9 cellular contexts compared by ENCODE assay signal in the genomic region with DNA sequence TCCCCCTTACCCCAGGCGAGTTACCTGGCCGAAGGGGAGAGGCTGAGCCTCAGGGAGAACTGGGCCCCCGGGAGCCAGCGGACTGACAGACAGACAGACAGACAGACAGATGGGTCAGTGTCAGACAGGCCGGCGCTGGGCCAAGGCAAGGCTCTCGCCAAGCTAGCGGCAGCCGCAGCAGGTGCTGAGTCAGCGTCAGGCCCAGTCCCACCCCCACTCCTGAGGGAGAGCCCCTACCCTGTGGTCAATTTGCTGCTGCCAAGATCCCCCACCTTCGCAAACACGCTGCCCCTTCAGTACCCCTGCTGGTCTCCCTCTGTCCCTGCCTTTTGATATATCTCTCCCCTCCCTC. TPM values are rescaled to one million over a fixed set of nuclear protein-coding genes. Genes with fewer than 3 reads are reported as not detected.
DNase-seq lines count a peak whose midpoint lies in the region; ATAC-seq, FAIRE-seq and TF ChIP-seq lines count a peak whose summit lies in the region.
"Had no signal": no experiment of that assay in that cellular context is flagged by ENCODE, and none has a peak within 500 bp of the region (broad histone marks: within the 10 kb centered on the region; RNA-seq: fewer than 3 reads in every experiment).

No MANE protein-coding gene starts in this region.

- H3F3A ChIP-seq in GM23338 (replicated peaks; ENCODE audit: low read depth), result peaks cover 52% of the 10 kb centered on the region

- H3K9me3 ChIP-seq in keratinocyte (ENCODE audit: control insufficient read depth, low read depth, low read length) (no peaks in the 10 kb centered on the region), lower lobe of right lung (no peaks in the 10 kb centered on the region)

- dilution Hi-C loops in keratinocyte (cut with MboI; ENCODE audit: extremely low pct_ligation_motif_present, low sequenced_read_pairs), result no loop called here

- no peaks in the 10 kb centered on the region; the same call in 2 of the 3 replicates for H3K36me3 Mint-ChIP-seq in GM23338 (ENCODE audit: low read depth)
- H3K36me3 Mint-ChIP-seq in activated naive CD4-positive, alpha-beta T cell treated with anti-CD3 and anti-CD28 coated beads, Interleukin-2, amount 50 U/mL, for 24 hours, result no peaks in the 10 kb centered on the region

- peak overlapping the region; percentile 80 for H3K4me3 ChIP-seq in ACC112 (ENCODE audit: low read depth, low read length)
- H3K4me3 ChIP-seq in GM23338, result peak overlapping the region; percentile 98
- H3K4me3 ChIP-seq in keratinocyte (ENCODE audit: control insufficient read depth in 2 of 3, extremely low read depth in 1 of 3, insufficient read depth in 2 of 3, low read depth in 1 of 3, low read length in 3 of 3), result peak overlapping the region; percentile 59 to 81 (median 77)
- no peak overlapping the region for H3K4me3 ChIP-seq in lower lobe of right lung

- TF ChIP-seq CTCF in GM23338 (conservative IDR thresholded peaks at IDR 0.05; ENCODE audit: low read depth in 2 of 2), result no peak
- TF ChIP-seq CTCF in keratinocyte (optimal IDR thresholded peaks at IDR 0.05 in 1 of 3, IDR thresholded peaks at IDR 0.05 in 1 of 3, conservative IDR thresholded peaks at IDR 0.05 in 1 of 3; ENCODE audit: extremely low read depth in 1 of 3, insufficient read depth in 2 of 3, low read length in 3 of 3), result no peak
- no peak for TF ChIP-seq CTCF in lower lobe of right lung (IDR thresholded peaks at IDR 0.05)

- FAIRE-seq in keratinocyte (lab: Jason Lieb, UNC), result peak; percentile 5
- FAIRE-seq: colon had no signal

- peak; percentile 3 for ATAC-seq in GM23338
- ATAC-seq in lower lobe of right lung, result no peak
- no peak for ATAC-seq in HG03442 (IDR thresholded peaks at IDR 0.05; ENCODE audit: unreplicated experiment)
- no peak for ATAC-seq in HG03520 (IDR thresholded peaks at IDR 0.05; ENCODE audit: unreplicated experiment)

- H3K4me3 Mint-ChIP-seq in GM23338, result peak overlapping the region; percentile 96
- peak overlapping the region; percentile 82 for H3K4me3 Mint-ChIP-seq in activated naive CD4-positive, alpha-beta T cell treated with anti-CD3 and anti-CD28 coated beads, Interleukin-2, amount 50 U/mL, for 24 hours

- no peaks in the 10 kb centered on the region for H3K36me3 ChIP-seq in ACC112 (ENCODE audit: insufficient read depth, low read length)
- no peaks in the 10 kb centered on the region for H3K36me3 ChIP-seq in GM23338 (ENCODE audit: insufficient read depth)
- H3K36me3 ChIP-seq in keratinocyte (ENCODE audit: control insufficient read depth in 2 of 2, extremely low read depth in 1 of 2, insufficient read depth in 2 of 2, low read length in 2 of 2), result peaks cover 0 to 4% of the 10 kb centered on the region in 2 experiments
- no peaks in the 10 kb centered on the region for H3K36me3 ChIP-seq in lower lobe of right lung

- DNase-seq in GM23338 (ENCODE audit: low spot score), result peak; percentile 71
- no peak for DNase-seq in keratinocyte (ENCODE audit: low read depth, low spot score)
- no peak for DNase-seq in lower lobe of right lung
- DNase-seq in Kasumi-1 (lab: John Stamatoyannopoulos, UW), result no peak

- H3K27me3 Mint-ChIP-seq in GM23338 (ENCODE audit: insufficient read depth, low read depth, poor library complexity), result peaks cover 51% of the 10 kb centered on the region
- H3K27me3 Mint-ChIP-seq in activated naive CD4-positive, alpha-beta T cell treated with anti-CD3 and anti-CD28 coated beads, Interleukin-2, amount 50 U/mL, for 24 hours, result peaks cover 34% of the 10 kb centered on the region

- peaks cover 36% of the 10 kb centered on the region for H3K4me1 Mint-ChIP-seq in GM23338
- peaks cover 45% of the 10 kb centered on the region for H3K4me1 Mint-ChIP-seq in activated naive CD4-positive, alpha-beta T cell treated with anti-CD3 and anti-CD28 coated beads, Interleukin-2, amount 50 U/mL, for 24 hours

- H3K27ac ChIP-seq in ACC112 (ENCODE audit: low read depth, low read length), result no peak overlapping the region
- H3K27ac ChIP-seq in GM23338 (ENCODE audit: low read depth), result peak overlapping the region; percentile 95
- H3K27ac ChIP-seq in keratinocyte (ENCODE audit: control insufficient read depth, insufficient read depth, low read length), result no peak overlapping the region
- no peak overlapping the region for H3K27ac ChIP-seq in lower lobe of right lung

- no peaks in the 10 kb centered on the region for H3K79me2 ChIP-seq in ACC112 (ENCODE audit: control insufficient read depth, insufficient read depth, low read length, unreplicated experiment)
- no peaks in the 10 kb centered on the region for H3K79me2 ChIP-seq in GM23338 (replicated peaks; ENCODE audit: insufficient read depth)
- peaks cover 17% of the 10 kb centered on the region for H3K79me2 ChIP-seq in keratinocyte (ENCODE audit: control insufficient read depth, insufficient read depth, low read length)

- intact Hi-C loops in lower lobe of right lung (cut with DNase I), result no loop called here

- peak overlapping the region; percentile 98 for H3K27ac Mint-ChIP-seq in GM23338
- H3K27ac Mint-ChIP-seq in activated naive CD4-positive, alpha-beta T cell treated with anti-CD3 and anti-CD28 coated beads, Interleukin-2, amount 50 U/mL, for 24 hours, result no peak overlapping the region

- H2AFZ ChIP-seq in ACC112 (ENCODE audit: low read length, unreplicated experiment), result peak overlapping the region; percentile 48
- H2AFZ ChIP-seq in GM23338, result peak overlapping the region; percentile 72
- no peak overlapping the region for H2AFZ ChIP-seq in keratinocyte (ENCODE audit: control insufficient read depth, low read length)

- H3K9me3 Mint-ChIP-seq in GM23338, result no peaks in the 10 kb centered on the region
- H3K9me3 Mint-ChIP-seq in activated naive CD4-positive, alpha-beta T cell treated with anti-CD3 and anti-CD28 coated beads, Interleukin-2, amount 50 U/mL, for 24 hours, result no peaks in the 10 kb centered on the region

- H3K4me1 ChIP-seq in ACC112 (ENCODE audit: control insufficient read depth, insufficient read depth, low read length, unreplicated experiment) (peaks cover 25% of the 10 kb centered on the region), GM23338 (ENCODE audit: insufficient read depth) (peaks cover 33% of the 10 kb centered on the region), keratinocyte (ENCODE audit: control insufficient read depth, extremely low read depth, insufficient read depth, low read length) (peaks cover 64% of the 10 kb centered on the region), lower lobe of right lung (peaks cover 64% of the 10 kb centered on the region)

- peak overlapping the region; percentile 76 for H3K4me2 ChIP-seq in GM23338
- peak overlapping the region; percentile 99 for H3K4me2 ChIP-seq in keratinocyte (ENCODE audit: control insufficient read depth, extremely low read depth, insufficient read depth, low read depth, low read length)

- peaks cover 17% of the 10 kb centered on the region for H3K27me3 ChIP-seq in ACC112 (ENCODE audit: insufficient read depth, low read length)
- peaks cover 48% of the 10 kb centered on the region for H3K27me3 ChIP-seq in GM23338 (ENCODE audit: insufficient read depth)
- no peaks in the 10 kb centered on the region for H3K27me3 ChIP-seq in keratinocyte (ENCODE audit: control insufficient read depth, extremely low read depth, insufficient read depth, low read length)
- peaks cover 46% of the 10 kb centered on the region for H3K27me3 ChIP-seq in lower lobe of right lung (ENCODE audit: low read depth)

- H3K9me2 ChIP-seq in GM23338 (ENCODE audit: insufficient read depth), result no peaks in the 10 kb centered on the region

- H4K20me1 ChIP-seq in GM23338 (replicated peaks; ENCODE audit: insufficient read depth) (peaks cover 3% of the 10 kb centered on the region; the same call in 1 of the 2 replicates), keratinocyte (ENCODE audit: control insufficient read depth, extremely low read depth, insufficient read depth, low read length) (no peaks in the 10 kb centered on the region)

- peak overlapping the region; percentile 77 for H3K9ac ChIP-seq in keratinocyte (ENCODE audit: control insufficient read depth, extremely low read depth, insufficient read depth, low read length)

- H3K9me1 ChIP-seq in keratinocyte (ENCODE audit: control insufficient read depth, extremely low read depth, insufficient read depth, low read length), result peaks cover 5% of the 10 kb centered on the region

RNA-seq across cellular contexts. Expression of a gene that starts 1.5 kb away (rescaled TPM):
- total RNA-seq in GM23338 (2014; rRNA removed; shearing (Covaris generic)), result 16.6 TPM in 2 replicates
- 11.1 and 13.3 TPM in 2 replicates for polyA plus RNA-seq in GM23338 (2016; fragmentation: Nextera tagmentation; extraction: Ambion mirVana)
- 27.4 to 46.9 TPM (median 30.4 TPM) in 3 replicates for polyA plus RNA-seq in keratinocyte
- polyA plus RNA-seq in keratinocyte (2011; ENCODE audit: low read depth), result 14.9 TPM
- 45.9 and 47.6 TPM in 2 replicates for polyA plus RNA-seq in keratinocyte (2011; cell fraction: cytosol; rRNA removed)
- 165 and 202 TPM in 2 replicates for polyA plus RNA-seq in keratinocyte (2011; cell fraction: nucleus; rRNA removed)
- 29.9 and 49.7 TPM in 2 replicates for polyA plus RNA-seq in keratinocyte (2012; ENCODE audit: low replicate concordance)
- 24.2 to 86.0 TPM (median 49.7 TPM) in 3 replicates for polyA minus RNA-seq in keratinocyte
- 28.6 TPM for polyA minus RNA-seq in keratinocyte (2011; cell fraction: cytosol; rRNA and poly(A)+ RNA removed)
- 29.1 and 38.2 TPM in 2 replicates for polyA minus RNA-seq in keratinocyte (2011; cell fraction: nucleus; rRNA and poly(A)+ RNA removed)
- 1.2 TPM for total RNA-seq in lower lobe of right lung

RNA-seq across cellular contexts. Expression of a gene that starts 4.1 kb away (rescaled TPM):
- 11.2 and 12.0 TPM in 2 replicates for total RNA-seq in GM23338 (2014; rRNA removed; shearing (Covaris generic))
- 10.0 and 11.1 TPM in 2 replicates for polyA plus RNA-seq in GM23338 (2016; fragmentation: Nextera tagmentation; extraction: Ambion mirVana)
- polyA plus RNA-seq in keratinocyte, result 13.1 to 51.3 TPM (median 22.0 TPM) in 3 replicates
- polyA plus RNA-seq in keratinocyte (2011; ENCODE audit: low read depth), result 14.3 TPM
- 15.8 and 16.7 TPM in 2 replicates for polyA plus RNA-seq in keratinocyte (2011; cell fraction: cytosol; rRNA removed)
- polyA plus RNA-seq in keratinocyte (2011; cell fraction: nucleus; rRNA removed), result 47.0 and 51.6 TPM in 2 replicates
- polyA plus RNA-seq in keratinocyte (2012; ENCODE audit: low replicate concordance), result 19.7 and 32.4 TPM in 2 replicates
- 11.3 to 63.6 TPM (median 19.1 TPM) in 3 replicates for polyA minus RNA-seq in keratinocyte
- 5.2 TPM for polyA minus RNA-seq in keratinocyte (2011; cell fraction: cytosol; rRNA and poly(A)+ RNA removed)
- polyA minus RNA-seq in keratinocyte (2011; cell fraction: nucleus; rRNA and poly(A)+ RNA removed), result 9.8 and 14.5 TPM in 2 replicates
- total RNA-seq in lower lobe of right lung, result 8.4 TPM

RNA-seq across cellular contexts. Expression of a gene that starts 5.6 kb away (rescaled TPM):
- 15.1 and 23.2 TPM in 2 replicates for total RNA-seq in GM23338 (2014; rRNA removed; shearing (Covaris generic))
- polyA plus RNA-seq in GM23338 (2016; fragmentation: Nextera tagmentation; extraction: Ambion mirVana) (6.1 and 6.4 TPM in 2 replicates), keratinocyte (6.8 to 10.0 TPM (median 9.1 TPM) in 3 replicates)
- 1.5 TPM for polyA plus RNA-seq in keratinocyte (2011; ENCODE audit: low read depth)
- polyA plus RNA-seq in keratinocyte (2011; cell fraction: cytosol; rRNA removed), result 4.8 and 8.1 TPM in 2 replicates
- 16.7 and 21.2 TPM in 2 replicates for polyA plus RNA-seq in keratinocyte (2011; cell fraction: nucleus; rRNA removed)
- 8.4 and 13.7 TPM in 2 replicates for polyA plus RNA-seq in keratinocyte (2012; ENCODE audit: low replicate concordance)
- 6.2 to 11.8 TPM (median 7.6 TPM) in 3 replicates for polyA minus RNA-seq in keratinocyte
- polyA minus RNA-seq in keratinocyte (2011; cell fraction: cytosol; rRNA and poly(A)+ RNA removed), result 16.3 TPM
- 13.6 and 16.1 TPM in 2 replicates for polyA minus RNA-seq in keratinocyte (2011; cell fraction: nucleus; rRNA and poly(A)+ RNA removed)
- 8.1 TPM for total RNA-seq in lower lobe of right lung

RNA-seq across cellular contexts. Expression of a gene that starts 12.1 kb away (rescaled TPM):
- total RNA-seq in GM23338 (2014; rRNA removed; shearing (Covaris generic)), result not detected in 2 replicates
- polyA plus RNA-seq in GM23338 (2016; fragmentation: Nextera tagmentation; extraction: Ambion mirVana), result not detected in 2 replicates
- polyA plus RNA-seq in keratinocyte, result not detected in 3 replicates
- not detected for polyA plus RNA-seq in keratinocyte (2011; ENCODE audit: low read depth)
- polyA plus RNA-seq in keratinocyte (2011; cell fraction: cytosol; rRNA removed), result not detected in 2 replicates
- not detected in 2 replicates for polyA plus RNA-seq in keratinocyte (2011; cell fraction: nucleus; rRNA removed)
- polyA plus RNA-seq in keratinocyte (2012; ENCODE audit: low replicate concordance), result 0.07 TPM in 1 of 2 replicates, not detected in the other
- not detected in 3 replicates for polyA minus RNA-seq in keratinocyte
- polyA minus RNA-seq in keratinocyte (2011; cell fraction: cytosol; rRNA and poly(A)+ RNA removed), result not detected
- not detected in 2 replicates for polyA minus RNA-seq in keratinocyte (2011; cell fraction: nucleus; rRNA and poly(A)+ RNA removed)
- not detected for total RNA-seq in lower lobe of right lung

RNA-seq across cellular contexts. Expression of a gene that starts 15.4 kb away (rescaled TPM):
- not detected in 2 replicates for total RNA-seq in GM23338 (2014; rRNA removed; shearing (Covaris generic))
- not detected in 2 replicates for polyA plus RNA-seq in GM23338 (2016; fragmentation: Nextera tagmentation; extraction: Ambion mirVana)
- not detected in 3 replicates for polyA plus RNA-seq in keratinocyte
- polyA plus RNA-seq in keratinocyte (2011; ENCODE audit: low read depth), result not detected
- polyA plus RNA-seq in keratinocyte (2011; cell fraction: cytosol; rRNA removed), result not detected in 2 replicates
- polyA plus RNA-seq in keratinocyte (2011; cell fraction: nucleus; rRNA removed), result not detected in 2 replicates
- polyA plus RNA-seq in keratinocyte (2012; ENCODE audit: low replicate concordance), result not detected in 2 replicates
- not detected in 3 replicates for polyA minus RNA-seq in keratinocyte
- not detected for polyA minus RNA-seq in keratinocyte (2011; cell fraction: cytosol; rRNA and poly(A)+ RNA removed)
- polyA minus RNA-seq in keratinocyte (2011; cell fraction: nucleus; rRNA and poly(A)+ RNA removed), result not detected in 2 replicates
- not detected for total RNA-seq in lower lobe of right lung
